Comparison of ENCODE assay signal across 2 cellular contexts in the genomic region with DNA sequence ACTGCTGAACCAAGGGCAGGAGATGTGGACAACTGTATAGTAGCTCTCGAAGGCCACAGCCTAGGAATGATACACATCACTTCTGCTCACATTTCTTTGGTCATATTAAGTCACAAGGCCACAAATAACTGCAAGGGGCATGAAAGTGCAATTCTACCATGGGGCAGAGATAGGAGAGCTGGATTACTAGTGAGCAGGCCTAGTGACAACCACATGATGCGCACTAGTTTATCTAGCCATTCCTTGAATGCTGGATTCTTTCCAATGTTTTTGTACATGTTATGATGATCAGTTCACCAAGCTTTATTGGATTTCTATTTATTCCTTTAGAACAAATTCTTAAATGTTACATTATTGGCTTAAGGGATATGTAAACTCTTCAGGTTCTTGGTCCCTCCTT.
TF ChIP-seq lines count a peak whose summit lies in the region.

No MANE protein-coding gene starts in this region.

TF ChIP-seq in IMR-90, 13 proteins besides CTCF, POLR2A, EP300 and RAD21:
- TF ChIP-seq MAFK (IDR thresholded peaks at IDR 0.05; ENCODE audit: low read depth, low read length) (no peak), USF2 (IDR thresholded peaks at IDR 0.05; ENCODE audit: low read depth, low read length) (no peak), FOS (IDR thresholded peaks at IDR 0.05; ENCODE audit: low read depth, low read length) (no peak), RFX5 (IDR thresholded peaks at IDR 0.05; ENCODE audit: low read depth, low read length) (no peak), RCOR1 (IDR thresholded peaks at IDR 0.05; ENCODE audit: insufficient replicate concordance, low read length) (no peak), CEBPB (IDR thresholded peaks at IDR 0.05; ENCODE audit: low read depth, low read length) (no peak), BHLHE40 (IDR thresholded peaks at IDR 0.05; ENCODE audit: low read depth, low read length) (no peak), MXI1 (IDR thresholded peaks at IDR 0.05; ENCODE audit: borderline replicate concordance, low read depth, low read length) (no peak), ELK1 (IDR thresholded peaks at IDR 0.05; ENCODE audit: borderline replicate concordance, low read depth, low read length) (no peak), SMC3 (IDR thresholded peaks at IDR 0.05; ENCODE audit: low read depth, low read length) (no peak), MAZ (IDR thresholded peaks at IDR 0.05; ENCODE audit: borderline replicate concordance, low read depth, low read length) (no peak)

TF ChIP-seq in GM23338, 12 proteins besides CTCF, POLR2A, EP300 and RAD21:
- TF ChIP-seq EZH2phosphoT487 (IDR thresholded peaks at IDR 0.05; ENCODE audit: unreplicated experiment) (no peak), JUNB (IDR thresholded peaks at IDR 0.05; ENCODE audit: unreplicated experiment) (no peak), ZNF331 (CRISPR knock-in tag; IDR thresholded peaks at IDR 0.05; ENCODE audit: low read depth) (no peak), ZNF114 (CRISPR knock-in tag; IDR thresholded peaks at IDR 0.05) (no peak), EZH2 (IDR thresholded peaks at IDR 0.05; ENCODE audit: low read depth, unreplicated experiment) (no peak)
- TF ChIP-seq, protein P1, sequence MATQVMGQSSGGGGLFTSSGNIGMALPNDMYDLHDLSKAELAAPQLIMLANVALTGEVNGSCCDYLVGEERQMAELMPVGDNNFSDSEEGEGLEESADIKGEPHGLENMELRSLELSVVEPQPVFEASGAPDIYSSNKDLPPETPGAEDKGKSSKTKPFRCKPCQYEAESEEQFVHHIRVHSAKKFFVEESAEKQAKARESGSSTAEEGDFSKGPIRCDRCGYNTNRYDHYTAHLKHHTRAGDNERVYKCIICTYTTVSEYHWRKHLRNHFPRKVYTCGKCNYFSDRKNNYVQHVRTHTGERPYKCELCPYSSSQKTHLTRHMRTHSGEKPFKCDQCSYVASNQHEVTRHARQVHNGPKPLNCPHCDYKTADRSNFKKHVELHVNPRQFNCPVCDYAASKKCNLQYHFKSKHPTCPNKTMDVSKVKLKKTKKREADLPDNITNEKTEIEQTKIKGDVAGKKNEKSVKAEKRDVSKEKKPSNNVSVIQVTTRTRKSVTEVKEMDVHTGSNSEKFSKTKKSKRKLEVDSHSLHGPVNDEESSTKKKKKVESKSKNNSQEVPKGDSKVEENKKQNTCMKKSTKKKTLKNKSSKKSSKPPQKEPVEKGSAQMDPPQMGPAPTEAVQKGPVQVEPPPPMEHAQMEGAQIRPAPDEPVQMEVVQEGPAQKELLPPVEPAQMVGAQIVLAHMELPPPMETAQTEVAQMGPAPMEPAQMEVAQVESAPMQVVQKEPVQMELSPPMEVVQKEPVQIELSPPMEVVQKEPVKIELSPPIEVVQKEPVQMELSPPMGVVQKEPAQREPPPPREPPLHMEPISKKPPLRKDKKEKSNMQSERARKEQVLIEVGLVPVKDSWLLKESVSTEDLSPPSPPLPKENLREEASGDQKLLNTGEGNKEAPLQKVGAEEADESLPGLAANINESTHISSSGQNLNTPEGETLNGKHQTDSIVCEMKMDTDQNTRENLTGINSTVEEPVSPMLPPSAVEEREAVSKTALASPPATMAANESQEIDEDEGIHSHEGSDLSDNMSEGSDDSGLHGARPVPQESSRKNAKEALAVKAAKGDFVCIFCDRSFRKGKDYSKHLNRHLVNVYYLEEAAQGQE (IDR thresholded peaks at IDR 0.05; ENCODE audit: unreplicated experiment), result no peak
